In genomic region chr20:3889489-3890409, GRCh38 we compare ENCODE assay signal across 8 cellular contexts. TPM values are rescaled to one million over a fixed set of nuclear protein-coding genes. Genes with fewer than 3 reads are reported as not detected.
DNase-seq lines count a peak whose midpoint lies in the region; ATAC-seq and TF ChIP-seq lines count a peak whose summit lies in the region.

No MANE protein-coding gene starts in this region.

- H3K9me2 ChIP-seq in MM.1S (replicated peaks; ENCODE audit: insufficient read depth, low read length): no peaks in the 10 kb centered on the region

- no peaks in the 10 kb centered on the region for H3K9me3 ChIP-seq in ES-I3 (ENCODE audit: control insufficient read depth, insufficient read depth, low read length)
- no peaks in the 10 kb centered on the region for H3K9me3 ChIP-seq in MM.1S (replicated peaks; ENCODE audit: insufficient read depth, low read length)
- no peaks in the 10 kb centered on the region for H3K9me3 ChIP-seq in esophagus squamous epithelium
- no peaks in the 10 kb centered on the region for H3K9me3 ChIP-seq in neural progenitor cell (ENCODE audit: low read depth)
- no peaks in the 10 kb centered on the region for H3K9me3 ChIP-seq in transverse colon

- H3F3A ChIP-seq in MM.1S (ENCODE audit: insufficient read depth, low read length): peaks cover 4% of the 10 kb centered on the region; the same call in 1 of the 2 replicates
- H3F3A ChIP-seq in neural progenitor cell (ENCODE audit: low read depth): peaks cover 15% of the 10 kb centered on the region

- H3K79me2 ChIP-seq in MM.1S (ENCODE audit: low read length) (peaks cover 77% of the 10 kb centered on the region), neural progenitor cell (ENCODE audit: low read depth) (peaks cover 83% of the 10 kb centered on the region)

- intact Hi-C loops in esophagus squamous epithelium (cut with DNase I) (no loop called here), transverse colon (cut with DNase I; ENCODE audit: low total_unique reads) (no loop called here)

- H3K4me3 Mint-ChIP-seq in neural progenitor cell: peak overlapping the region; percentile 98

- DNase-seq in MM.1S (peak; percentile 37), esophagus squamous epithelium (lab: John Stamatoyannopoulos, UW) (no peak), neural progenitor cell (ENCODE audit: low spot score) (no peak), transverse colon (peak; percentile 50)
- DNase-seq in activated CD8-positive, alpha-beta memory T cell treated with anti-CD3 and anti-CD28 coated beads, Interleukin-2, amount 50 U/mL, for 4 hours: peak; percentile 30

- H3K27ac Mint-ChIP-seq in neural progenitor cell: peak overlapping the region; percentile 98

- peak overlapping the region; percentile 98 for H3K9ac ChIP-seq in ES-I3 (ENCODE audit: low read depth, low read length)
- peak overlapping the region; percentile 75 for H3K9ac ChIP-seq in MM.1S (ENCODE audit: low read length)
- peak overlapping the region; percentile 69 for H3K9ac ChIP-seq in neural progenitor cell

- TF ChIP-seq POLR2A in esophagus squamous epithelium (IDR thresholded peaks at IDR 0.05) (no peak), transverse colon (IDR thresholded peaks at IDR 0.05) (no peak)

- TF ChIP-seq CTCF in MM.1S (IDR thresholded peaks at IDR 0.05; ENCODE audit: low read length): no peak
- no peak for TF ChIP-seq CTCF in esophagus squamous epithelium (IDR thresholded peaks at IDR 0.05)
- TF ChIP-seq CTCF in neural progenitor cell (IDR thresholded peaks at IDR 0.05): no peak
- TF ChIP-seq CTCF in transverse colon (IDR thresholded peaks at IDR 0.05): no peak

- H3K27me3 Mint-ChIP-seq in neural progenitor cell (ENCODE audit: insufficient read depth, low read depth): peaks cover 11% of the 10 kb centered on the region

- H4K20me1 ChIP-seq in MM.1S (ENCODE audit: insufficient read depth, low read length) (peaks cover 31% of the 10 kb centered on the region), neural progenitor cell (ENCODE audit: low read depth) (peaks cover 51% of the 10 kb centered on the region)

- peaks cover 39% of the 10 kb centered on the region for H3K36me3 Mint-ChIP-seq in neural progenitor cell

- H3K36me3 ChIP-seq in ES-I3 (ENCODE audit: insufficient read depth, low read length) (peaks cover 7% of the 10 kb centered on the region; the same call in 1 of the 2 replicates), MM.1S (replicated peaks; ENCODE audit: insufficient read depth, low read length) (no peaks in the 10 kb centered on the region; the same call in 1 of the 2 replicates), esophagus squamous epithelium (no peaks in the 10 kb centered on the region), neural progenitor cell (no peaks in the 10 kb centered on the region), transverse colon (no peaks in the 10 kb centered on the region)

- H3K4me1 ChIP-seq in ES-I3 (ENCODE audit: insufficient read depth, low read length) (peaks cover 27% of the 10 kb centered on the region), MM.1S (ENCODE audit: low read length) (peaks cover 20% of the 10 kb centered on the region; the same call in 1 of the 2 replicates), esophagus squamous epithelium (peaks cover 23 to 58% (median 47%) of the 10 kb centered on the region in 3 donors), neural progenitor cell (peaks cover 26% of the 10 kb centered on the region), transverse colon (peaks cover 19 to 56% (median 42%) of the 10 kb centered on the region in 4 donors)

- ATAC-seq in GM21717 (IDR thresholded peaks at IDR 0.05; ENCODE audit: unreplicated experiment) (peak; percentile 18), GM18870 (IDR thresholded peaks at IDR 0.05; ENCODE audit: unreplicated experiment) (no peak)

- H3K4me3 ChIP-seq in MM.1S (ENCODE audit: low read length) (peak overlapping the region; percentile 86), esophagus squamous epithelium (peak overlapping the region; percentile 67 to 99 (median 99)), neural progenitor cell (peak overlapping the region; percentile 92), transverse colon (peak overlapping the region; percentile 87 to 100 (median 96))

- H3K4me2 ChIP-seq in MM.1S (ENCODE audit: low read depth, low read length) (peak overlapping the region; percentile 98), neural progenitor cell (peak overlapping the region; percentile 98)

- TF ChIP-seq EP300 in transverse colon (IDR thresholded peaks at IDR 0.05; ENCODE audit: low read depth): no peak

- H3K27me3 ChIP-seq in MM.1S (replicated peaks; ENCODE audit: insufficient read depth, low read length) (no peaks in the 10 kb centered on the region), esophagus squamous epithelium (no peaks in the 10 kb centered on the region), neural progenitor cell (no peaks in the 10 kb centered on the region), transverse colon (no peaks in the 10 kb centered on the region)

- H2AFZ ChIP-seq in MM.1S (ENCODE audit: low read length): no peak overlapping the region
- no peak overlapping the region for H2AFZ ChIP-seq in neural progenitor cell (replicated peaks)

- peaks cover under 1% of the 10 kb centered on the region for H3K9me3 Mint-ChIP-seq in neural progenitor cell

- peak overlapping the region; percentile 37; the same call in 1 of the 2 replicates for H3K27ac ChIP-seq in MM.1S (ENCODE audit: low read length)
- H3K27ac ChIP-seq in esophagus squamous epithelium: peak overlapping the region; percentile 93 to 100 (median 98)
- peak overlapping the region; percentile 72 for H3K27ac ChIP-seq in neural progenitor cell
- H3K27ac ChIP-seq in transverse colon: peak overlapping the region; percentile 93 to 100 (median 98)

- peaks cover 44% of the 10 kb centered on the region for H3K4me1 Mint-ChIP-seq in neural progenitor cell

- in situ Hi-C loops in transverse colon (cut with MboI; ENCODE audit: low pct_ligation_motif_present in 1 of 4, low pct_unique_long_range_greater_than_20kb in 1 of 4, low sequenced_read_pairs in 3 of 4): loop anchor here in 3 of 4 donors (10.0 to 25.0 kb wide), 2 partner anchors 125 to 198 kb away; partner anchors contain the start of gene RNF24 (in 1 of the 3)

- 0% methylated on average over 9 to 28 of the region's 68 CpGs for WGBS in esophagus squamous epithelium, 2 donors
- 0% methylated on average over 9 to 48 of the region's 68 CpGs for WGBS in transverse colon (ENCODE audit: low coverage in 1 of 2), 2 donors

RNA-seq across cellular contexts. Expression of gene PANK2, which starts 0.6 kb away (rescaled TPM):
- total RNA-seq in esophagus squamous epithelium (10 to 100 TPM; 39.4 to 49.1 (median 46.2) TPM), neural progenitor cell (ENCODE audit: low replicate concordance) (55.7 and 60.7 TPM in 2 replicates), transverse colon (10 to 100 TPM; 22.9 to 48.7 (median 38.2) TPM)

RNA-seq across cellular contexts. Expression of gene MAVS, which starts 43.1 kb away (rescaled TPM):
- total RNA-seq in esophagus squamous epithelium (10 to 100 TPM; 14.9 to 31.3 (median 17.2) TPM), neural progenitor cell (ENCODE audit: low replicate concordance) (14.1 and 23.4 TPM in 2 replicates), transverse colon (100 to 1,000 TPM in 1 of 4 donors, 10 to 100 TPM in 3; 70.3 to 104 (median 81.8) TPM)

Comparison
In these comparisons a context has a peak if more than half of its experiments do, and no peak if none do; other contexts are left out.
1. DNase-seq: peak in MM.1S (single experiment), activated CD8-positive, alpha-beta memory T cell treated with anti-CD3 and anti-CD28 coated beads, Interleukin-2, amount 50 U/mL, for 4 hours (single experiment) and transverse colon (single experiment); none in esophagus squamous epithelium (single experiment) and neural progenitor cell (single experiment).
2. H3K27ac ChIP-seq: peak in every context shown above with its lines; median percentile 98 in esophagus squamous epithelium; 98 in transverse colon; 72 in neural progenitor cell; 37 in MM.1S.
3. Peak in every context shown above with its lines, with median percentiles within 50 percentile points of each other: H3K9ac ChIP-seq and H3K4me3 ChIP-seq.